1 cellular context compared by ENCODE assay signal in the genomic region with DNA sequence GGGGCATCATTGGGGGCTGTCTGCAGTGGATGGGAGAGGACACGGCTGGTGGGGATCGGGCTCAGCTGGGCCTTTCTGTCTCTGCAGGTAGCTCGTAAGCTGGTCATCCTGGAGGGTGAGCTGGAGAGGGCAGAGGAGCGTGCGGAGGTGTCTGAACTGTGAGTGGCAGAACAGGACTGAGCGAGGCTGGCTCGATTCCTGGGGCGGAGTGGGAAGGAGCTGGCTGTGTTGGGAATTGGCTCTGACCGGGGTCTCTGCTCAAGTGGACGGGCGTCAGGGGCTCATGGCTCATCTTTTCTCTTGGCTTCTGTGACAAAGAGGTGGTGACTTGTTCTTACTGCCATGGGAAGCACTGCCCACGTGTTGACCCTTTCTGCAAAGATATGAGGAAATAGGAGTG.
TF ChIP-seq lines count a peak whose summit lies in the region.

No MANE protein-coding gene starts in this region.

TF ChIP-seq in GM23338, 12 proteins besides CTCF, POLR2A, EP300 and RAD21 (continued from another document):
- TF ChIP-seq, protein P1, sequence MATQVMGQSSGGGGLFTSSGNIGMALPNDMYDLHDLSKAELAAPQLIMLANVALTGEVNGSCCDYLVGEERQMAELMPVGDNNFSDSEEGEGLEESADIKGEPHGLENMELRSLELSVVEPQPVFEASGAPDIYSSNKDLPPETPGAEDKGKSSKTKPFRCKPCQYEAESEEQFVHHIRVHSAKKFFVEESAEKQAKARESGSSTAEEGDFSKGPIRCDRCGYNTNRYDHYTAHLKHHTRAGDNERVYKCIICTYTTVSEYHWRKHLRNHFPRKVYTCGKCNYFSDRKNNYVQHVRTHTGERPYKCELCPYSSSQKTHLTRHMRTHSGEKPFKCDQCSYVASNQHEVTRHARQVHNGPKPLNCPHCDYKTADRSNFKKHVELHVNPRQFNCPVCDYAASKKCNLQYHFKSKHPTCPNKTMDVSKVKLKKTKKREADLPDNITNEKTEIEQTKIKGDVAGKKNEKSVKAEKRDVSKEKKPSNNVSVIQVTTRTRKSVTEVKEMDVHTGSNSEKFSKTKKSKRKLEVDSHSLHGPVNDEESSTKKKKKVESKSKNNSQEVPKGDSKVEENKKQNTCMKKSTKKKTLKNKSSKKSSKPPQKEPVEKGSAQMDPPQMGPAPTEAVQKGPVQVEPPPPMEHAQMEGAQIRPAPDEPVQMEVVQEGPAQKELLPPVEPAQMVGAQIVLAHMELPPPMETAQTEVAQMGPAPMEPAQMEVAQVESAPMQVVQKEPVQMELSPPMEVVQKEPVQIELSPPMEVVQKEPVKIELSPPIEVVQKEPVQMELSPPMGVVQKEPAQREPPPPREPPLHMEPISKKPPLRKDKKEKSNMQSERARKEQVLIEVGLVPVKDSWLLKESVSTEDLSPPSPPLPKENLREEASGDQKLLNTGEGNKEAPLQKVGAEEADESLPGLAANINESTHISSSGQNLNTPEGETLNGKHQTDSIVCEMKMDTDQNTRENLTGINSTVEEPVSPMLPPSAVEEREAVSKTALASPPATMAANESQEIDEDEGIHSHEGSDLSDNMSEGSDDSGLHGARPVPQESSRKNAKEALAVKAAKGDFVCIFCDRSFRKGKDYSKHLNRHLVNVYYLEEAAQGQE (IDR thresholded peaks at IDR 0.05; ENCODE audit: unreplicated experiment): no peak
- TF ChIP-seq NANOG (IDR thresholded peaks at IDR 0.05; ENCODE audit: borderline replicate concordance) (no peak), ZNF331 (CRISPR knock-in tag; IDR thresholded peaks at IDR 0.05; ENCODE audit: low read depth) (no peak), ZNF114 (CRISPR knock-in tag; IDR thresholded peaks at IDR 0.05) (no peak)
- TF ChIP-seq, protein P2, sequence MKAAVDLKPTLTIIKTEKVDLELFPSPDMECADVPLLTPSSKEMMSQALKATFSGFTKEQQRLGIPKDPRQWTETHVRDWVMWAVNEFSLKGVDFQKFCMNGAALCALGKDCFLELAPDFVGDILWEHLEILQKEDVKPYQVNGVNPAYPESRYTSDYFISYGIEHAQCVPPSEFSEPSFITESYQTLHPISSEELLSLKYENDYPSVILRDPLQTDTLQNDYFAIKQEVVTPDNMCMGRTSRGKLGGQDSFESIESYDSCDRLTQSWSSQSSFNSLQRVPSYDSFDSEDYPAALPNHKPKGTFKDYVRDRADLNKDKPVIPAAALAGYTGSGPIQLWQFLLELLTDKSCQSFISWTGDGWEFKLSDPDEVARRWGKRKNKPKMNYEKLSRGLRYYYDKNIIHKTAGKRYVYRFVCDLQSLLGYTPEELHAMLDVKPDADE (IDR thresholded peaks at IDR 0.05): no peak
TF ChIP-seq in GM23338: peak in this region for 0.
